ENCODE assay signal across 18 cellular contexts in genomic region chr5:173310296-173310769, GRCh38. TPM values are rescaled to one million over a fixed set of nuclear protein-coding genes. Genes with fewer than 3 reads are reported as not detected.
A peak's percentile ranks its signal among the peaks of the same experiment; 100 is the strongest.
DNase-seq lines count a peak whose midpoint lies in the region; ATAC-seq, FAIRE-seq and TF ChIP-seq lines count a peak whose summit lies in the region.
"Had no signal": no experiment of that assay in that cellular context is flagged by ENCODE, and none has a peak within 500 bp of the region (broad histone marks: within the 10 kb centered on the region; RNA-seq: fewer than 3 reads in every experiment).

No MANE protein-coding gene starts in this region.

- H3K4me1 Mint-ChIP-seq in stimulated activated naive CD8-positive, alpha-beta T cell treated with anti-CD3 and anti-CD28 coated beads, Interleukin-15, amount 100 ng/mL, for 72 hours = no peaks in the 10 kb centered on the region
- no peaks in the 10 kb centered on the region for H3K4me1 Mint-ChIP-seq in CD4-positive, alpha-beta T cell (ENCODE audit: low read depth)
- H3K4me1 Mint-ChIP-seq: activated CD8-positive, alpha-beta memory T cell treated with anti-CD3 and anti-CD28 coated beads, Interleukin-2, amount 10 ng/mL, durations not matched to agents 7 days and 5 days had no signal

- H3K9ac ChIP-seq in K562 (ENCODE audit: insufficient read depth in 1 of 2, low read depth in 2 of 2, low read length in 2 of 2) (peak overlapping the region in 1 of 2 experiments; percentile 20; a peak in 2 of 4 replicates), skeletal muscle tissue (ENCODE audit: low read depth in 1 of 3, low read length in 3 of 3) (peak overlapping the region in 1 of 3 donors; percentile 0)

- ATAC-seq in K562 = no peak
- peak; percentile 31 for ATAC-seq in left lobe of liver
- ATAC-seq in stimulated activated naive CD8-positive, alpha-beta T cell treated with anti-CD3 and anti-CD28 coated beads, Interleukin-15, amount 100 ng/mL, for 72 hours = no peak
- ATAC-seq in CD4-positive, alpha-beta T cell (ENCODE audit: poor library complexity) = no peak
- ATAC-seq: activated CD8-positive, alpha-beta memory T cell treated with anti-CD3 and anti-CD28 coated beads, Interleukin-2, amount 10 ng/mL, durations not matched to agents 7 days and 5 days had no signal

- H3K4me3 ChIP-seq in K562 = no peak overlapping the region
- H3K4me3 ChIP-seq in skeletal muscle tissue (ENCODE audit: low read length in 3 of 3) = no peak overlapping the region
- H3K4me3 ChIP-seq: MG63 had no signal

- intact Hi-C loops in K562 (cut with micrococcal nuclease) = no loop called here
- intact Hi-C loops in CD4-positive, alpha-beta T cell (cut with DNase I, micrococcal nuclease) = no loop called here

- H3K4me1 ChIP-seq in K562 (replicated peaks in 1 of 2; ENCODE audit: control insufficient read depth in 2 of 2, insufficient read depth in 2 of 2, low read length in 2 of 2) (peaks cover 8 to 21% of the 10 kb centered on the region in 2 experiments; a peak in 3 of 5 replicates), skeletal muscle tissue (ENCODE audit: control insufficient read depth in 3 of 3, insufficient read depth in 3 of 3, low read length in 3 of 3) (peaks cover 8 to 14% (median 13%) of the 10 kb centered on the region in 3 donors)

- peaks cover 74% of the 10 kb centered on the region for H3K27me3 Mint-ChIP-seq in stimulated activated naive CD8-positive, alpha-beta T cell treated with anti-CD3 and anti-CD28 coated beads, Interleukin-15, amount 100 ng/mL, for 72 hours
- peaks cover 78% of the 10 kb centered on the region for H3K27me3 Mint-ChIP-seq in CD4-positive, alpha-beta T cell

- no peak for TF ChIP-seq RAD21 in K562 (CRISPR knock-in tag; conservative IDR thresholded peaks at IDR 0.05 in 1 of 2, IDR thresholded peaks at IDR 0.05 in 1 of 2)

- CTCF ChIA-PET in K562 (lab: Yijun Ruan, JAX; ENCODE audit: low intra/inter-chr PET ratio) = no interaction called here
- CTCF ChIA-PET in CD4-positive, alpha-beta T cell (lab: Charles Lee) = no interaction called here

- peak overlapping the region; percentile 85 for H2AFZ ChIP-seq in K562 (ENCODE audit: low read depth, low read length)

- H3K9me3 Mint-ChIP-seq in stimulated activated naive CD8-positive, alpha-beta T cell treated with anti-CD3 and anti-CD28 coated beads, Interleukin-15, amount 100 ng/mL, for 72 hours = peaks cover 0 to 13% of the 10 kb centered on the region in 2 donors
- peaks cover 5% of the 10 kb centered on the region for H3K9me3 Mint-ChIP-seq in CD4-positive, alpha-beta T cell

- H3K79me2 ChIP-seq in K562 (ENCODE audit: control insufficient read depth, insufficient read depth, low read length) = no peaks in the 10 kb centered on the region

- POLR2A ChIA-PET in K562 (lab: Yijun Ruan, JAX) = interaction anchor here (2.3 kb wide), 1 partner anchor 11 kb away, joined by 18 read pairs; no protein-coding TSS in a partner anchor
- POLR2A ChIA-PET in CD4-positive, alpha-beta T cell (lab: Charles Lee) = no interaction called here

- WGBS in K562 (ENCODE audit: insufficient coverage, low coverage, missing lambda C conversion rate) = 70% methylated on average over 5 of the region's 6 CpGs

- H3K27ac Mint-ChIP-seq in stimulated activated naive CD8-positive, alpha-beta T cell treated with anti-CD3 and anti-CD28 coated beads, Interleukin-15, amount 100 ng/mL, for 72 hours = no peak overlapping the region
- H3K27ac Mint-ChIP-seq in CD4-positive, alpha-beta T cell = no peak overlapping the region
- H3K27ac Mint-ChIP-seq: activated CD8-positive, alpha-beta memory T cell treated with anti-CD3 and anti-CD28 coated beads, Interleukin-2, amount 10 ng/mL, durations not matched to agents 7 days and 5 days had no signal

- H3K4me2 ChIP-seq in K562 (ENCODE audit: insufficient read depth, low read length) = no peak overlapping the region

- no peaks in the 10 kb centered on the region for H3K27me3 ChIP-seq in K562 (ENCODE audit: control insufficient read depth in 2 of 2, insufficient read depth in 2 of 2, low read length in 2 of 2)
- no peaks in the 10 kb centered on the region for H3K27me3 ChIP-seq in skeletal muscle tissue (ENCODE audit: control insufficient read depth in 3 of 3, insufficient read depth in 3 of 3, low read length in 3 of 3)
- peaks cover 32% of the 10 kb centered on the region for H3K27me3 ChIP-seq in CD4-positive, alpha-beta T cell (ENCODE audit: control insufficient read depth, insufficient read depth, low read length)
- H3K27me3 ChIP-seq: MG63 had no signal

- H3K9me3 ChIP-seq in K562 (replicated peaks; ENCODE audit: control insufficient read depth, insufficient read depth, low read depth, low read length) = no peaks in the 10 kb centered on the region
- H3K9me3 ChIP-seq in skeletal muscle tissue (ENCODE audit: control insufficient read depth in 3 of 3, low read length in 3 of 3) = peaks cover 0 to 6% (median 0%) of the 10 kb centered on the region in 3 donors
- H3K9me3 ChIP-seq in CD4-positive, alpha-beta T cell (ENCODE audit: control insufficient read depth, low read length) = peaks cover 4% of the 10 kb centered on the region

- no peak overlapping the region for H3K4me3 Mint-ChIP-seq in stimulated activated naive CD8-positive, alpha-beta T cell treated with anti-CD3 and anti-CD28 coated beads, Interleukin-15, amount 100 ng/mL, for 72 hours
- H3K4me3 Mint-ChIP-seq in CD4-positive, alpha-beta T cell = no peak overlapping the region
- H3K4me3 Mint-ChIP-seq: activated CD8-positive, alpha-beta memory T cell treated with anti-CD3 and anti-CD28 coated beads, Interleukin-2, amount 10 ng/mL, durations not matched to agents 7 days and 5 days had no signal

- no peak for FAIRE-seq in K562 (lab: Jason Lieb, UNC)
- FAIRE-seq: HTR-8/SVneo had no signal

- H3K36me3 ChIP-seq in K562 (ENCODE audit: control insufficient read depth, insufficient read depth, low read length) (peaks cover 2% of the 10 kb centered on the region; the same call in 1 of the 3 replicates), skeletal muscle tissue (ENCODE audit: control insufficient read depth in 3 of 3, insufficient read depth in 3 of 3, low read length in 3 of 3) (no peaks in the 10 kb centered on the region)

- no TSS peak for BruUV-seq in K562 (replicated peaks; lab: Mats Ljungman, UMichigan)

- DNase-seq in AML-193 (lab: John Stamatoyannopoulos, UW) (peak; percentile 36 to 41), K562 (ENCODE audit: extremely low read depth in 1 of 4, low spot score in 3 of 4) (no peak), left lobe of liver (ENCODE audit: low spot score) (no peak), NCI-H2227 (lab: John Stamatoyannopoulos, UW; ENCODE audit: unreplicated experiment) (no peak), GM19240 (ENCODE audit: insufficient read length, low spot score) (no peak)
- DNase-seq in stimulated activated naive CD8-positive, alpha-beta T cell treated with anti-CD3 and anti-CD28 coated beads, Interleukin-15, amount 100 ng/mL, for 72 hours = no peak
- no peak for DNase-seq in CD4-positive, alpha-beta T cell
- DNase-seq: activated CD8-positive, alpha-beta memory T cell treated with anti-CD3 and anti-CD28 coated beads, Interleukin-2, amount 10 ng/mL, durations not matched to agents 7 days and 5 days; activated effector memory CD4-positive, alpha-beta T cell treated with anti-CD3 and anti-CD28 coated beads, Interleukin-2, amount 50 U/mL, for 16 hours; H7; NCI-H2029 treated with DMSO at 0.1 percent for 48 hours; NCI-H82; stimulated activated CD4-positive, alpha-beta T cell treated with anti-CD3 and anti-CD28 coated beads, Interleukin-2, amount 100 ng/mL, for 48 hours; T-helper 2 cell; trophoblast cell had no signal

- no peak for TF ChIP-seq POLR2A in K562 (conservative IDR thresholded peaks at IDR 0.05)

- in situ Hi-C loops in K562 (cut with MboI) = no loop called here

- TF ChIP-seq CTCF in K562 (IDR thresholded peaks at IDR 0.05 in 2 of 3, conservative IDR thresholded peaks at IDR 0.05 in 1 of 3; ENCODE audit: insufficient read depth in 2 of 3, low read depth in 1 of 3, low read length in 3 of 3) = no peak
- no peak for TF ChIP-seq CTCF in CD4-positive, alpha-beta T cell (IDR thresholded peaks at IDR 0.05)

- H3K27ac ChIP-seq in K562 (ENCODE audit: extremely low read depth, low read depth, low read length) = no peak overlapping the region; the same call in 2 of the 3 replicates
- H3K27ac ChIP-seq in skeletal muscle tissue (ENCODE audit: low read depth, low read length) = peak overlapping the region; percentile 29
- no peak overlapping the region for H3K27ac ChIP-seq in CD4-positive, alpha-beta T cell (ENCODE audit: low read depth, low read length)

- no peak for TF ChIP-seq EP300 in K562 (IDR thresholded peaks at IDR 0.05; ENCODE audit: low read length)

- H4K20me1 ChIP-seq in K562 (replicated peaks; ENCODE audit: control insufficient read depth, insufficient read depth, low read length) = no peaks in the 10 kb centered on the region

- no peaks in the 10 kb centered on the region for H3K36me3 Mint-ChIP-seq in CD4-positive, alpha-beta T cell (ENCODE audit: low read depth)

- H3K9me1 ChIP-seq in K562 (ENCODE audit: control insufficient read depth, insufficient read depth, low read length) = no peaks in the 10 kb centered on the region

TF ChIP-seq in K562, 482 proteins besides CTCF, POLR2A, EP300 and RAD21:
- TF ChIP-seq CEBPB (tag; IDR thresholded peaks at IDR 0.05) (peak; percentile 79), RBM34 (IDR thresholded peaks at IDR 0.05; ENCODE audit: borderline replicate concordance, insufficient read depth, low read length) (no peak)

RNA-seq across cellular contexts. Expression of gene STC2, which starts 17.9 kb away (rescaled TPM):
- total RNA-seq in K562 (2011; cell fraction: chromatin; rRNA removed; ENCODE audit: low replicate concordance) = 18.5 and 24.8 TPM in 2 replicates
- 30.9 and 40.0 TPM in 2 replicates for total RNA-seq in K562 (2011; cell fraction: nucleolus; rRNA removed)
- 23.3 and 29.5 TPM in 2 replicates for total RNA-seq in K562 (2011; cell fraction: nucleoplasm; rRNA removed)
- total RNA-seq in K562 (2014; rRNA removed) (23.8 and 30.1 TPM in 2 replicates), K562 (2014; rRNA removed; fragmentation: Illumina TruSeq; extraction: Trizol) (6.5 and 7.4 TPM in 2 replicates), K562 (2015; rRNA removed; fragmentation: Illumina TruSeq; extraction: Trizol) (7.2 and 8.9 TPM in 2 replicates), K562 (2021) (19.2 and 21.8 TPM in 2 replicates), left lobe of liver (0.65 TPM), skeletal muscle tissue (3.1 TPM)
- polyA plus RNA-seq in K562 (2011; rRNA removed) (4.3 and 4.7 TPM in 2 replicates), K562 (2014; fragmentation: Illumina TruSeq; extraction: Trizol) (11.4 and 16.1 TPM in 2 replicates), K562 (2014; fragmentation: Nextera tagmentation; extraction: Ambion mirVana) (under 1 TPM; 0.62 to 0.63 TPM), K562 (2014; rRNA removed) (25.6 and 31.7 TPM in 2 replicates)
- 1.9 and 4.0 TPM in 2 replicates for polyA plus RNA-seq in K562 (2011; cell fraction: cytosol; rRNA removed)
- polyA plus RNA-seq in K562 (2011; cell fraction: nucleus; rRNA removed) = 8.8 and 11.6 TPM in 2 replicates
- 8.1 and 31.8 TPM in 2 replicates for polyA plus RNA-seq in K562 (2012)
- 4.0 and 5.4 TPM in 2 replicates for polyA minus RNA-seq in K562 (2011; rRNA and poly(A)+ RNA removed)
- 3.7 and 4.5 TPM in 2 replicates for polyA minus RNA-seq in K562 (2011; cell fraction: cytosol; rRNA and poly(A)+ RNA removed)
- polyA minus RNA-seq in K562 (2011; cell fraction: nucleus; rRNA and poly(A)+ RNA removed) = 16.7 and 17.5 TPM in 2 replicates
- total RNA-seq in CD4-positive, alpha-beta T cell = not detected

Comparison
In these comparisons a context has a peak if more than half of its experiments do, and no peak if none do; other contexts are left out.
1. DNase-seq: peak in AML-193 (2 of 2); none in K562 (0 of 4), left lobe of liver (single experiment), NCI-H2227 (single experiment), GM19240 (single experiment), stimulated activated naive CD8-positive, alpha-beta T cell treated with anti-CD3 and anti-CD28 coated beads, Interleukin-15, amount 100 ng/mL, for 72 hours (0 of 2) and CD4-positive, alpha-beta T cell (0 of 10).